Comparison of ENCODE assay signal across 8 cellular contexts in genomic region chr1:46401964-46402626, GRCh38. TPM values are rescaled to one million over a fixed set of nuclear protein-coding genes. Genes with fewer than 3 reads are reported as not detected.
DNase-seq lines count a peak whose midpoint lies in the region; ATAC-seq, FAIRE-seq and TF ChIP-seq lines count a peak whose summit lies in the region.

No MANE protein-coding gene starts in this region.

- no peaks in the 10 kb centered on the region for H3K4me1 Mint-ChIP-seq in stimulated activated naive CD8-positive, alpha-beta T cell treated with anti-CD3 and anti-CD28 coated beads, Interleukin-15, amount 100 ng/mL, for 72 hours

- intact Hi-C loops in psoas muscle (cut with DNase I), result loop anchor here in 1 of 2 donors (5.0 kb wide), 1 partner anchor 315 kb away; the partner anchor contains the start of gene EFCAB14

- 27 to 39% (median 33%) methylated on average over 10 of the region's 10 CpGs for WGBS in psoas muscle, 3 donors

- H3K27me3 Mint-ChIP-seq in stimulated activated naive CD8-positive, alpha-beta T cell treated with anti-CD3 and anti-CD28 coated beads, Interleukin-15, amount 100 ng/mL, for 72 hours, result no peaks in the 10 kb centered on the region

- H3K27me3 ChIP-seq in RWPE2 (ENCODE audit: insufficient read depth, poor library complexity, severe bottlenecking) (no peaks in the 10 kb centered on the region), psoas muscle (ENCODE audit: insufficient read depth in 3 of 3, low read length in 2 of 3) (no peaks in the 10 kb centered on the region)

- H3K9me3 ChIP-seq in RWPE2 (ENCODE audit: severe bottlenecking) (no peaks in the 10 kb centered on the region), psoas muscle (no peaks in the 10 kb centered on the region)

- H3K36me3 ChIP-seq in RWPE2 (ENCODE audit: low read depth) (no peaks in the 10 kb centered on the region), psoas muscle (ENCODE audit: insufficient read depth in 1 of 2, low read depth in 1 of 2) (peaks cover 0 to 9% of the 10 kb centered on the region in 2 donors)

- no peak for TF ChIP-seq CTCF in RWPE2 (IDR thresholded peaks at IDR 0.05; ENCODE audit: poor library complexity, severe bottlenecking)
- TF ChIP-seq CTCF in psoas muscle (IDR thresholded peaks at IDR 0.05), result no peak

- no peak for DNase-seq in stimulated activated naive CD8-positive, alpha-beta T cell treated with anti-CD3 and anti-CD28 coated beads, Interleukin-15, amount 100 ng/mL, for 72 hours
- no peak for DNase-seq in stimulated activated naive CD8-positive, alpha-beta T cell treated with anti-CD3 and anti-CD28 coated beads, Interleukin-15, Interleukin-2, amounts not matched to agents 100 U/mL and 50 U/mL, for 24 hours
- no peak for DNase-seq in RWPE2 (ENCODE audit: low spot score)
- peak; percentile 74 to 79 for DNase-seq in frontal cortex (ENCODE audit: low spot score in 2 of 2)
- DNase-seq in psoas muscle, result peak; percentile 45 to 87
- DNase-seq in SK-N-DZ (ENCODE audit: low spot score), result no peak
- no peak for DNase-seq in NCI-H524 treated with DMSO at 0.1 percent for 48 hours (lab: John Stamatoyannopoulos, UW)

- ATAC-seq in stimulated activated naive CD8-positive, alpha-beta T cell treated with anti-CD3 and anti-CD28 coated beads, Interleukin-15, amount 100 ng/mL, for 72 hours, result peak; percentile 45
- no peak for ATAC-seq in stimulated activated naive CD8-positive, alpha-beta T cell treated with anti-CD3 and anti-CD28 coated beads, Interleukin-15, Interleukin-2, amounts not matched to agents 100 U/mL and 50 U/mL, for 24 hours
- ATAC-seq in RWPE2 (ENCODE audit: low read depth), result peak; percentile 80
- peak; percentile 64 to 92 (median 82) for ATAC-seq in psoas muscle
- no peak for ATAC-seq in HG03196 (IDR thresholded peaks at IDR 0.05; ENCODE audit: unreplicated experiment)

- no peak overlapping the region for H3K4me3 ChIP-seq in RWPE2 (ENCODE audit: severe bottlenecking)
- H3K4me3 ChIP-seq in psoas muscle, result peak overlapping the region; percentile 30

- FAIRE-seq in frontal cortex (lab: Jason Lieb, UNC), result no peak

- no peak overlapping the region for H3K27ac Mint-ChIP-seq in stimulated activated naive CD8-positive, alpha-beta T cell treated with anti-CD3 and anti-CD28 coated beads, Interleukin-15, amount 100 ng/mL, for 72 hours

- no peak overlapping the region for H3K27ac ChIP-seq in RWPE2 (ENCODE audit: poor library complexity, severe bottlenecking)
- peak overlapping the region; percentile 60 for H3K27ac ChIP-seq in psoas muscle

- H3K4me3 Mint-ChIP-seq in stimulated activated naive CD8-positive, alpha-beta T cell treated with anti-CD3 and anti-CD28 coated beads, Interleukin-15, amount 100 ng/mL, for 72 hours, result no peak overlapping the region

- H3K9me3 Mint-ChIP-seq in stimulated activated naive CD8-positive, alpha-beta T cell treated with anti-CD3 and anti-CD28 coated beads, Interleukin-15, amount 100 ng/mL, for 72 hours, result no peaks in the 10 kb centered on the region

- no peaks in the 10 kb centered on the region for H3K4me1 ChIP-seq in RWPE2 (ENCODE audit: insufficient read depth, poor library complexity, severe bottlenecking)
- peaks cover 29% of the 10 kb centered on the region for H3K4me1 ChIP-seq in psoas muscle

RNA-seq across cellular contexts. Expression of gene FAAH, which starts 8.0 kb away (rescaled TPM):
- total RNA-seq in frontal cortex, result 19.6 TPM
- 10 to 100 TPM in 1 of 4 donors, 1 to 10 TPM in 3; 5.0 to 11.0 (median 7.6) TPM for total RNA-seq in psoas muscle
- polyA plus RNA-seq in psoas muscle, result 1 to 10 TPM; 1.6 to 5.7 (median 5.1) TPM
- polyA plus RNA-seq in SK-N-DZ (2014; cell fraction: cytosol; rRNA removed), result 0.26 and 0.44 TPM in 2 replicates
- 18.7 and 29.9 TPM in 2 replicates for polyA plus RNA-seq in SK-N-DZ (2014; cell fraction: nucleus; rRNA removed)

Comparison
In these comparisons a context has a peak if more than half of its experiments do, and no peak if none do; other contexts are left out.
1. ATAC-seq: peak in stimulated activated naive CD8-positive, alpha-beta T cell treated with anti-CD3 and anti-CD28 coated beads, Interleukin-15, amount 100 ng/mL, for 72 hours (single experiment), RWPE2 (single experiment) and psoas muscle (4 of 4); none in stimulated activated naive CD8-positive, alpha-beta T cell treated with anti-CD3 and anti-CD28 coated beads, Interleukin-15, Interleukin-2, amounts not matched to agents 100 U/mL and 50 U/mL, for 24 hours (single experiment) and HG03196 (single experiment).
2. DNase-seq: peak in frontal cortex (2 of 2) and psoas muscle (2 of 2); none in stimulated activated naive CD8-positive, alpha-beta T cell treated with anti-CD3 and anti-CD28 coated beads, Interleukin-15, amount 100 ng/mL, for 72 hours (0 of 2), stimulated activated naive CD8-positive, alpha-beta T cell treated with anti-CD3 and anti-CD28 coated beads, Interleukin-15, Interleukin-2, amounts not matched to agents 100 U/mL and 50 U/mL, for 24 hours (single experiment), RWPE2 (single experiment), SK-N-DZ (single experiment) and NCI-H524 treated with DMSO at 0.1 percent for 48 hours (single experiment).